23 cellular contexts compared by ENCODE assay signal in the genomic region with DNA sequence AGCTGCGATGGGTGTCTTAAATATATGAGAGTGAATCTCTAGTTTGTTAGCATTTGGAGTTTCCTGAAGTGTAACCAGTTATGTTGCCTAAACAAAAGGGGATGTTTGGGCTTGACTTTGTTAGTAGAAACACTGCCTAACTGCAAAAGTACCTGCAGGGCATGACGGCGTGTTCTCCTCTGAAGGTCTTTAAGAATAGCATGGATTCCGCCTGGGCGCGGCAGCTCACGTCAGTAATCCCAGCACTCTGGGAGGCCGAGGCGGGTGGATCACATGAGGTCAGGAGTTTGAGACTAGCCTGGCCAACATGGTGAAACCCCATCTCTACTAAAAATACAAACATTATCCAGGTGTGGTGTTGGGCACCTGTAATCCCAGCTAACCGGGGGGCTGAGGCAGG.
DNase-seq lines count a peak whose midpoint lies in the region; ATAC-seq and TF ChIP-seq lines count a peak whose summit lies in the region.
"Had no signal": no experiment of that assay in that cellular context is flagged by ENCODE, and none has a peak within 500 bp of the region (broad histone marks: within the 10 kb centered on the region; RNA-seq: fewer than 3 reads in every experiment).

No MANE protein-coding gene starts in this region.

- WGBS in trophoblast cell (ENCODE audit: extremely low coverage, insufficient coverage, insufficient read length), result no CpG with 5 or more reads among the region's 10 CpGs

- H3K79me1 ChIP-seq in trophoblast cell (ENCODE audit: low read length), result no peaks in the 10 kb centered on the region

- H3K4me1 ChIP-seq in trophoblast cell (ENCODE audit: control insufficient read depth in 1 of 2, insufficient read depth in 2 of 2, low read length in 2 of 2), result no peaks in the 10 kb centered on the region
- H3K4me1 ChIP-seq: A549; BLaER1 treated with 17β-estradiol and CSF1 and Interleukin-3, amounts not matched to agents 10 nM and 100 nM had no signal

- H3K23ac ChIP-seq in trophoblast cell (ENCODE audit: low read length), result no peak overlapping the region

- H2AFZ ChIP-seq in trophoblast cell (ENCODE audit: insufficient read depth, low read length, poor library complexity), result no peak overlapping the region

- H3K27ac Mint-ChIP-seq in nephron progenitor cell, result peak overlapping the region; percentile 73
- H3K27ac Mint-ChIP-seq: B cell; CD4-positive, alpha-beta memory T cell had no signal

- no peak for ATAC-seq in HG03039 (IDR thresholded peaks at IDR 0.05; ENCODE audit: unreplicated experiment)
- ATAC-seq: A549 had no signal

- no peak overlapping the region for H2AK5ac ChIP-seq in trophoblast cell (ENCODE audit: low read length)

- H3K9ac ChIP-seq in trophoblast cell (ENCODE audit: low read length), result no peak overlapping the region
- H3K9ac ChIP-seq: BLaER1 treated with 17β-estradiol and CSF1 and Interleukin-3, amounts not matched to agents 10 nM and 100 nM had no signal

- H3K36me3 Mint-ChIP-seq in nephron progenitor cell (ENCODE audit: low read depth), result no peaks in the 10 kb centered on the region
- H3K36me3 Mint-ChIP-seq: CD4-positive, alpha-beta memory T cell; CD8-positive, alpha-beta memory T cell had no signal

- H3K4me3 Mint-ChIP-seq in nephron progenitor cell, result no peak overlapping the region
- H3K4me3 Mint-ChIP-seq: B cell; CD4-positive, alpha-beta memory T cell; CD8-positive, alpha-beta memory T cell had no signal

- no peak overlapping the region for H4K91ac ChIP-seq in trophoblast cell (ENCODE audit: low read depth, low read length)

- no peak overlapping the region for H3K14ac ChIP-seq in trophoblast cell (ENCODE audit: low read length)

- H2BK12ac ChIP-seq in trophoblast cell (ENCODE audit: low read length), result no peak overlapping the region

- H4K12ac ChIP-seq in trophoblast cell (ENCODE audit: low read depth, low read length), result no peak overlapping the region

- no peak overlapping the region for H4K8ac ChIP-seq in trophoblast cell (ENCODE audit: low read depth, low read length)

- no peaks in the 10 kb centered on the region for H3K79me2 ChIP-seq in trophoblast cell (ENCODE audit: control insufficient read depth, insufficient read depth, low read length, poor library complexity)

- H3K4me3 ChIP-seq in WERI-Rb-1 (ENCODE audit: low read depth, low read length) (peak overlapping the region; percentile 43), trophoblast cell (ENCODE audit: low read depth, low read length) (no peak overlapping the region)
- H3K4me3 ChIP-seq: A549; BLaER1 treated with 17β-estradiol and CSF1 and Interleukin-3, amounts not matched to agents 10 nM and 100 nM had no signal

- DNase-seq in ELF-1 (ENCODE audit: low read depth, low spot score), result peak; percentile 68
- peak; percentile 86 for DNase-seq in WERI-Rb-1
- no peak for DNase-seq in nephron progenitor cell
- DNase-seq in trophoblast cell, result peak; percentile 36 to 54
- DNase-seq in HPDE6-E6E7 (ENCODE audit: extremely low spot score), result no peak
- no peak for DNase-seq in Kasumi-1 (lab: John Stamatoyannopoulos, UW)
- DNase-seq: AML-193; CD4-positive, alpha-beta memory T cell; CD8-positive, alpha-beta memory T cell; COR-L47; DMS 273 treated with DMSO at 0.1 percent for 48 hours; DMS153; DMS53; DMS79; DND-41; EL; GF-D8 had no signal

- H3K27me3 ChIP-seq in WERI-Rb-1 (ENCODE audit: insufficient read depth, low read depth, severe bottlenecking), result no peaks in the 10 kb centered on the region
- H3K27me3 ChIP-seq in trophoblast cell (ENCODE audit: insufficient read depth, low read length), result no peaks in the 10 kb centered on the region
- H3K27me3 ChIP-seq: BLaER1 treated with 17β-estradiol and CSF1 and Interleukin-3, amounts not matched to agents 10 nM and 100 nM had no signal

- peaks cover 3% of the 10 kb centered on the region for H3K9me3 Mint-ChIP-seq in nephron progenitor cell

- peaks cover 7% of the 10 kb centered on the region for H3K4me1 Mint-ChIP-seq in nephron progenitor cell
- H3K4me1 Mint-ChIP-seq: B cell; CD4-positive, alpha-beta memory T cell; CD8-positive, alpha-beta memory T cell had no signal

- H2BK120ac ChIP-seq in trophoblast cell (ENCODE audit: insufficient read depth, low read length, poor library complexity), result no peak overlapping the region

- no peak overlapping the region for H3K4ac ChIP-seq in trophoblast cell (ENCODE audit: low read depth, low read length)

- H3K4me2 ChIP-seq in trophoblast cell (ENCODE audit: low read length), result no peak overlapping the region
- H3K4me2 ChIP-seq: A549; BLaER1 treated with 17β-estradiol and CSF1 and Interleukin-3, amounts not matched to agents 10 nM and 100 nM had no signal

- TF ChIP-seq CTCF in WERI-Rb-1 (IDR thresholded peaks at IDR 0.05; ENCODE audit: low read depth, low read length), result no peak
- no peak for TF ChIP-seq CTCF in nephron progenitor cell (IDR thresholded peaks at IDR 0.05)

- H3K27ac ChIP-seq in WERI-Rb-1 (peak overlapping the region; percentile 73), trophoblast cell (ENCODE audit: low read depth, low read length) (no peak overlapping the region)
- H3K27ac ChIP-seq: 22Rv1; A549; BLaER1 treated with 17β-estradiol and CSF1 and Interleukin-3, amounts not matched to agents 10 nM and 100 nM; C4-2B had no signal

- no peak overlapping the region for H3K18ac ChIP-seq in trophoblast cell (ENCODE audit: low read length)

- H3K9me3 ChIP-seq in WERI-Rb-1 (ENCODE audit: severe bottlenecking) (no peaks in the 10 kb centered on the region), trophoblast cell (ENCODE audit: insufficient read depth, low read depth, low read length) (no peaks in the 10 kb centered on the region)
- H3K9me3 ChIP-seq: A549 had no signal

- peaks cover 3% of the 10 kb centered on the region for H3K27me3 Mint-ChIP-seq in nephron progenitor cell (ENCODE audit: low read depth, poor library complexity)

- H2BK5ac ChIP-seq in trophoblast cell (ENCODE audit: low read depth, low read length, poor library complexity), result no peak overlapping the region

- no peaks in the 10 kb centered on the region for H3K36me3 ChIP-seq in WERI-Rb-1
- H3K36me3 ChIP-seq in trophoblast cell (ENCODE audit: control insufficient read depth in 1 of 2, insufficient read depth in 2 of 2, low read length in 2 of 2), result no peaks in the 10 kb centered on the region
- H3K36me3 ChIP-seq: BLaER1 treated with 17β-estradiol and CSF1 and Interleukin-3, amounts not matched to agents 10 nM and 100 nM had no signal

Comparison
In these comparisons a context has a peak if more than half of its experiments do, and no peak if none do; other contexts are left out.
1. DNase-seq: peak in ELF-1 (single experiment), WERI-Rb-1 (single experiment) and trophoblast cell (2 of 2); none in nephron progenitor cell (single experiment), HPDE6-E6E7 (single experiment) and Kasumi-1 (0 of 2).